1 cellular context compared by ENCODE assay signal in the genomic region with DNA sequence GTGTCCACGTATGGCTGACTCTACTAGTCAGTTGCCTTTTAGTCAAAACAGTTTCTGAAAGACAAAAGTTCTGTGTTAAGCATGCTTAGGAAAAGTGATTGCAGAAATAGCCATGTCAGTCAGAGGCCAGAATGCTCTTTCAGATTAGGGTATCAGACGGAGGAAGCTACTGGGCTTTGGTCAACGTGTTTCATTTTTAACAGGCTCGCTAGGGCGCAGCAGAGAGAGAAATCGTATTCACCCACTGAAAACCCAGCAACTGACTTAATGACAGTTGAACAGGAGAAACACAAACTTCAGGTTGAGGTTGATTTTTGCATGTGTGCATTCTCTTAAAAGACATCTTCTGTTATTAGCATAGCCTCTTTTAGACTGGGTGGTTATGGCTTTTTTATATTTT.
TF ChIP-seq lines count a peak whose summit lies in the region.

No MANE protein-coding gene starts in this region.

TF ChIP-seq in HepG2, 621 proteins besides CTCF, POLR2A, EP300 and RAD21 (continued from another document):
- TF ChIP-seq, protein P1, sequence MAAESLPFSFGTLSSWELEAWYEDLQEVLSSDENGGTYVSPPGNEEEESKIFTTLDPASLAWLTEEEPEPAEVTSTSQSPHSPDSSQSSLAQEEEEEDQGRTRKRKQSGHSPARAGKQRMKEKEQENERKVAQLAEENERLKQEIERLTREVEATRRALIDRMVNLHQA (CRISPR knock-in tag; IDR thresholded peaks at IDR 0.05) = no peak
- TF ChIP-seq, protein P2, sequence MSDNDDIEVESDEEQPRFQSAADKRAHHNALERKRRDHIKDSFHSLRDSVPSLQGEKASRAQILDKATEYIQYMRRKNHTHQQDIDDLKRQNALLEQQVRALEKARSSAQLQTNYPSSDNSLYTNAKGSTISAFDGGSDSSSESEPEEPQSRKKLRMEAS (IDR thresholded peaks at IDR 0.05) = no peak
- no peak for TF ChIP-seq PHF8 (CRISPR knock-in tag; IDR thresholded peaks at IDR 0.05)
- no peak for TF ChIP-seq ZSCAN9 (CRISPR knock-in tag; IDR thresholded peaks at IDR 0.05; ENCODE audit: borderline replicate concordance)
- no peak for TF ChIP-seq RBFOX2 (IDR thresholded peaks at IDR 0.05; ENCODE audit: low read depth, low read length)
- TF ChIP-seq HOXD1 (CRISPR knock-in tag; IDR thresholded peaks at IDR 0.05) = no peak
- TF ChIP-seq, protein P3, sequence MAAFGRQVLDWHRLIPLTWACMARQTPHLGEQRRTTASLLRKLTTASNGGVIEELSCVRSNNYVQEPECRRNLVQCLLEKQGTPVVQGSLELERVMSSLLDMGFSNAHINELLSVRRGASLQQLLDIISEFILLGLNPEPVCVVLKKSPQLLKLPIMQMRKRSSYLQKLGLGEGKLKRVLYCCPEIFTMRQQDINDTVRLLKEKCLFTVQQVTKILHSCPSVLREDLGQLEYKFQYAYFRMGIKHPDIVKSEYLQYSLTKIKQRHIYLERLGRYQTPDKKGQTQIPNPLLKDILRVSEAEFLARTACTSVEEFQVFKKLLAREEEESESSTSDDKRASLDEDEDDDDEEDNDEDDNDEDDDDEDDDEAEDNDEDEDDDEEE (CRISPR knock-in tag; IDR thresholded peaks at IDR 0.05) = no peak
- no peak for TF ChIP-seq SMAD9 (CRISPR knock-in tag; IDR thresholded peaks at IDR 0.05)
- no peak for TF ChIP-seq ZSCAN12 (CRISPR knock-in tag; IDR thresholded peaks at IDR 0.05)
- no peak for TF ChIP-seq KAT7 (CRISPR knock-in tag; IDR thresholded peaks at IDR 0.05; ENCODE audit: borderline replicate concordance)
- TF ChIP-seq, protein P4, sequence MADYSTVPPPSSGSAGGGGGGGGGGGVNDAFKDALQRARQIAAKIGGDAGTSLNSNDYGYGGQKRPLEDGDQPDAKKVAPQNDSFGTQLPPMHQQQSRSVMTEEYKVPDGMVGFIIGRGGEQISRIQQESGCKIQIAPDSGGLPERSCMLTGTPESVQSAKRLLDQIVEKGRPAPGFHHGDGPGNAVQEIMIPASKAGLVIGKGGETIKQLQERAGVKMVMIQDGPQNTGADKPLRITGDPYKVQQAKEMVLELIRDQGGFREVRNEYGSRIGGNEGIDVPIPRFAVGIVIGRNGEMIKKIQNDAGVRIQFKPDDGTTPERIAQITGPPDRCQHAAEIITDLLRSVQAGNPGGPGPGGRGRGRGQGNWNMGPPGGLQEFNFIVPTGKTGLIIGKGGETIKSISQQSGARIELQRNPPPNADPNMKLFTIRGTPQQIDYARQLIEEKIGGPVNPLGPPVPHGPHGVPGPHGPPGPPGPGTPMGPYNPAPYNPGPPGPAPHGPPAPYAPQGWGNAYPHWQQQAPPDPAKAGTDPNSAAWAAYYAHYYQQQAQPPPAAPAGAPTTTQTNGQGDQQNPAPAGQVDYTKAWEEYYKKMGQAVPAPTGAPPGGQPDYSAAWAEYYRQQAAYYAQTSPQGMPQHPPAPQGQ (CRISPR knock-in tag; IDR thresholded peaks at IDR 0.05; ENCODE audit: borderline replicate concordance) = no peak
- TF ChIP-seq, protein P5, sequence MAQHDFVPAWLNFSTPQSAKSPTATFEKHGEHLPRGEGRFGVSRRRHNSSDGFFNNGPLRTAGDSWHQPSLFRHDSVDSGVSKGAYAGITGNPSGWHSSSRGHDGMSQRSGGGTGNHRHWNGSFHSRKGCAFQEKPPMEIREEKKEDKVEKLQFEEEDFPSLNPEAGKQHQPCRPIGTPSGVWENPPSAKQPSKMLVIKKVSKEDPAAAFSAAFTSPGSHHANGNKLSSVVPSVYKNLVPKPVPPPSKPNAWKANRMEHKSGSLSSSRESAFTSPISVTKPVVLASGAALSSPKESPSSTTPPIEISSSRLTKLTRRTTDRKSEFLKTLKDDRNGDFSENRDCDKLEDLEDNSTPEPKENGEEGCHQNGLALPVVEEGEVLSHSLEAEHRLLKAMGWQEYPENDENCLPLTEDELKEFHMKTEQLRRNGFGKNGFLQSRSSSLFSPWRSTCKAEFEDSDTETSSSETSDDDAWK (CRISPR knock-in tag; IDR thresholded peaks at IDR 0.05) = no peak
